In genomic region chr14:69299286-69300035, GRCh38 we compare ENCODE assay signal across 12 cellular contexts.
DNase-seq lines count a peak whose midpoint lies in the region; TF ChIP-seq lines count a peak whose summit lies in the region.
"Had no signal": no experiment of that assay in that cellular context is flagged by ENCODE, and none has a peak within 500 bp of the region (broad histone marks: within the 10 kb centered on the region; RNA-seq: fewer than 3 reads in every experiment).

No MANE protein-coding gene starts in this region.

- no peak overlapping the region for H3K4me3 ChIP-seq in choroid plexus epithelial cell (ENCODE audit: low read depth, low read length)
- H3K4me3 ChIP-seq in retinal pigment epithelial cell (ENCODE audit: low read length), result no peak overlapping the region
- H3K4me3 ChIP-seq: dorsolateral prefrontal cortex, thoracic aorta had no signal

- CTCF ChIA-PET in HEK293T (lab: Yijun Ruan, JAX), result interaction anchor here (0.7 kb wide), 1 partner anchor 47 kb away, joined by 4 read pairs; no protein-coding TSS in a partner anchor

- POLR2A ChIA-PET in HEK293T (lab: Yijun Ruan, JAX), result no interaction called here

- peak; percentile 27 for DNase-seq in activated CD4-positive, alpha-beta T cell treated with anti-CD3 and anti-CD28 coated beads for 48 hours
- no peak for DNase-seq in activated CD4-positive, alpha-beta T cell treated with anti-CD3 and anti-CD28 coated beads, Interleukin-2, amount 50 U/mL, for 4 hours
- peak; percentile 39 for DNase-seq in HEK293T (ENCODE audit: extremely low spot score)
- no peak for DNase-seq in choroid plexus epithelial cell (ENCODE audit: low read depth)
- no peak for DNase-seq in retinal pigment epithelial cell (ENCODE audit: low read depth)
- DNase-seq in NK-92 (lab: John Stamatoyannopoulos, UW; ENCODE audit: unreplicated experiment), result no peak
- no peak for DNase-seq in stimulated activated naive CD4-positive, alpha-beta T cell treated with Interleukin-2 at 50 U/mL for 16 hours (lab: John Stamatoyannopoulos, UW)
- DNase-seq in cerebellar cortex (ENCODE audit: low spot score), result no peak
- DNase-seq: activated gamma-delta T cell; NK-92 treated with Interleukin-12 subunit alpha and Interleukin-12 subunit beta, amount 100 ng/mL, for 24 hours had no signal

- peak; percentile 41 for TF ChIP-seq CTCF in choroid plexus epithelial cell (conservative IDR thresholded peaks at IDR 0.05; ENCODE audit: low read depth, low read length)
- peak; percentile 38 for TF ChIP-seq CTCF in retinal pigment epithelial cell (conservative IDR thresholded peaks at IDR 0.05; ENCODE audit: low read depth, low read length)

TF ChIP-seq in HEK293T, 16 proteins besides CTCF, POLR2A, EP300 and RAD21:
- no peak for TF ChIP-seq HDGF (IDR thresholded peaks at IDR 0.05; ENCODE audit: borderline replicate concordance)
- TF ChIP-seq FOXA1 (IDR thresholded peaks at IDR 0.05), result no peak
- no peak for TF ChIP-seq TARDBP (IDR thresholded peaks at IDR 0.05)
- no peak for TF ChIP-seq BHLHE40 (IDR thresholded peaks at IDR 0.05; ENCODE audit: borderline replicate concordance)
- TF ChIP-seq LEF1 (IDR thresholded peaks at IDR 0.05; ENCODE audit: borderline replicate concordance), result no peak

Comparison
In these comparisons a context has a peak if more than half of its experiments do, and no peak if none do; other contexts are left out.
1. DNase-seq: peak in activated CD4-positive, alpha-beta T cell treated with anti-CD3 and anti-CD28 coated beads for 48 hours (single experiment) and HEK293T (single experiment); none in activated CD4-positive, alpha-beta T cell treated with anti-CD3 and anti-CD28 coated beads, Interleukin-2, amount 50 U/mL, for 4 hours (0 of 2), choroid plexus epithelial cell (single experiment), retinal pigment epithelial cell (single experiment), NK-92 (single experiment), stimulated activated naive CD4-positive, alpha-beta T cell treated with Interleukin-2 at 50 U/mL for 16 hours (single experiment) and cerebellar cortex (single experiment).